28 cellular contexts compared by ENCODE assay signal in genomic region chr11:119178166-119178680, GRCh38. TPM values are rescaled to one million over a fixed set of nuclear protein-coding genes. Genes with fewer than 3 reads are reported as not detected.
A peak's percentile ranks its signal among the peaks of the same experiment; 100 is the strongest.
DNase-seq lines count a peak whose midpoint lies in the region; ATAC-seq, FAIRE-seq and TF ChIP-seq lines count a peak whose summit lies in the region.
"Had no signal": no experiment of that assay in that cellular context is flagged by ENCODE, and none has a peak within 500 bp of the region (broad histone marks: within the 10 kb centered on the region; RNA-seq: fewer than 3 reads in every experiment).

No MANE protein-coding gene starts in this region.

- H3K79me2 ChIP-seq in astrocyte (ENCODE audit: insufficient read depth, low read length) (no peaks in the 10 kb centered on the region), neural progenitor cell (ENCODE audit: low read depth) (no peaks in the 10 kb centered on the region)

- no peak overlapping the region for H3K27ac ChIP-seq in astrocyte (ENCODE audit: low read depth, low read length)
- no peak overlapping the region for H3K27ac ChIP-seq in neural progenitor cell
- no peak overlapping the region for H3K27ac ChIP-seq in lower lobe of right lung
- H3K27ac ChIP-seq: C4-2B, esophagus squamous epithelium, gastroesophageal sphincter, tibial nerve had no signal

- H2AFZ ChIP-seq in astrocyte (ENCODE audit: low read depth, low read length) (peak overlapping the region; percentile 47), neural progenitor cell (replicated peaks) (no peak overlapping the region)

- H3K9me3 ChIP-seq in astrocyte (ENCODE audit: insufficient read depth, low read depth, low read length) (no peaks in the 10 kb centered on the region), neural progenitor cell (ENCODE audit: low read depth) (no peaks in the 10 kb centered on the region), lower lobe of right lung (no peaks in the 10 kb centered on the region)
- H3K9me3 ChIP-seq: esophagus squamous epithelium, gastroesophageal sphincter, tibial nerve had no signal

- H3K36me3 Mint-ChIP-seq in activated naive CD4-positive, alpha-beta T cell treated with anti-CD3 and anti-CD28 coated beads, Interleukin-2, amount 50 U/mL, for 72 hours = peaks cover 0 to 8% of the 10 kb centered on the region in 2 donors
- H3K36me3 Mint-ChIP-seq in astrocyte (ENCODE audit: low read depth, unreplicated experiment) (peaks cover 9% of the 10 kb centered on the region), neural progenitor cell (no peaks in the 10 kb centered on the region)
- H3K36me3 Mint-ChIP-seq: natural killer cell treated with Interleukin-12 subunit alpha and Interleukin-12 subunit beta and Interleukin-15 and Interleukin-18, amount 100 ng/mL, for 72 hours had no signal

- H3K27ac Mint-ChIP-seq in activated naive CD4-positive, alpha-beta T cell treated with anti-CD3 and anti-CD28 coated beads, Interleukin-2, amount 50 U/mL, for 72 hours = peak overlapping the region; percentile 11 to 74
- H3K27ac Mint-ChIP-seq in astrocyte (ENCODE audit: unreplicated experiment) (peak overlapping the region; percentile 50), neural progenitor cell (peak overlapping the region; percentile 10)
- H3K27ac Mint-ChIP-seq: effector memory CD8-positive, alpha-beta T cell; IgD-negative memory B cell; natural killer cell treated with Interleukin-12 subunit alpha and Interleukin-12 subunit beta and Interleukin-15 and Interleukin-18, amount 100 ng/mL, for 72 hours had no signal

- H3K36me3 ChIP-seq in astrocyte (ENCODE audit: insufficient read depth, low read length) (no peaks in the 10 kb centered on the region), neural progenitor cell (no peaks in the 10 kb centered on the region), lower lobe of right lung (peaks cover 61% of the 10 kb centered on the region)

- no peak for FAIRE-seq in astrocyte (lab: Jason Lieb, UNC)
- FAIRE-seq: colon, D721Med, TTC549 had no signal

- no peak overlapping the region for H3K4me3 ChIP-seq in Jurkat, Clone E6-1 (ENCODE audit: low read length)
- H3K4me3 ChIP-seq in astrocyte (ENCODE audit: insufficient read depth, low read depth, low read length) (no peak overlapping the region), neural progenitor cell (no peak overlapping the region), lower lobe of right lung (no peak overlapping the region)
- H3K4me3 ChIP-seq: esophagus squamous epithelium, gastroesophageal sphincter, tibial nerve had no signal

- H3K4me2 ChIP-seq in astrocyte (ENCODE audit: low read length) (no peak overlapping the region), neural progenitor cell (no peak overlapping the region)

- no peaks in the 10 kb centered on the region for H3K9me3 Mint-ChIP-seq in activated naive CD4-positive, alpha-beta T cell treated with anti-CD3 and anti-CD28 coated beads, Interleukin-2, amount 50 U/mL, for 72 hours
- H3K9me3 Mint-ChIP-seq in astrocyte (ENCODE audit: unreplicated experiment) (peaks cover 2% of the 10 kb centered on the region), neural progenitor cell (no peaks in the 10 kb centered on the region)
- H3K9me3 Mint-ChIP-seq: effector memory CD8-positive, alpha-beta T cell; IgD-negative memory B cell; natural killer cell treated with Interleukin-12 subunit alpha and Interleukin-12 subunit beta and Interleukin-15 and Interleukin-18, amount 100 ng/mL, for 72 hours had no signal

- intact Hi-C loops in lower lobe of right lung (cut with DNase I) = no loop called here

- H3K27me3 Mint-ChIP-seq in astrocyte (ENCODE audit: low read depth, unreplicated experiment) = no peaks in the 10 kb centered on the region
- peaks cover 3% of the 10 kb centered on the region for H3K27me3 Mint-ChIP-seq in neural progenitor cell (ENCODE audit: insufficient read depth, low read depth)
- H3K27me3 Mint-ChIP-seq: effector memory CD8-positive, alpha-beta T cell; IgD-negative memory B cell; natural killer cell treated with Interleukin-12 subunit alpha and Interleukin-12 subunit beta and Interleukin-15 and Interleukin-18, amount 100 ng/mL, for 72 hours had no signal

- TF ChIP-seq CTCF in astrocyte (IDR thresholded peaks at IDR 0.05; ENCODE audit: insufficient read depth, low read depth, low read length) = no peak
- TF ChIP-seq CTCF in neural progenitor cell (IDR thresholded peaks at IDR 0.05) = no peak
- no peak for TF ChIP-seq CTCF in lower lobe of right lung (IDR thresholded peaks at IDR 0.05)

- no peak for DNase-seq in activated naive CD4-positive, alpha-beta T cell treated with anti-CD3 and anti-CD28 coated beads, Interleukin-2, amount 50 U/mL, for 72 hours (ENCODE audit: low spot score in 2 of 2)
- no peak for DNase-seq in activated naive CD4-positive, alpha-beta T cell treated with Interleukin-2 at 50 U/mL for 16 hours
- DNase-seq in Jurkat, Clone E6-1 (ENCODE audit: low read depth, low spot score) = peak; percentile 32
- DNase-seq in astrocyte (ENCODE audit: low read depth) = no peak
- no peak for DNase-seq in neural progenitor cell (ENCODE audit: low spot score)
- DNase-seq in stimulated activated CD4-positive, alpha-beta T cell treated with anti-CD3 and anti-CD28 coated beads, Interleukin-4, amount 100 ng/mL, for 24 hours = no peak
- no peak for DNase-seq in lower lobe of right lung
- DNase-seq: activated CD4-positive, alpha-beta T cell treated with anti-CD3 and anti-CD28 coated beads for 1 hour; activated effector memory CD4-positive, alpha-beta T cell treated with Interleukin-2 at 50 U/mL for 16 hours; effector memory CD8-positive, alpha-beta T cell; esophagus squamous epithelium; islet precursor cell; left ventricle myocardium superior; MM.1S; NCI-H1436; NCI-H446; right cardiac atrium had no signal

- no peaks in the 10 kb centered on the region for H3F3A ChIP-seq in neural progenitor cell (ENCODE audit: low read depth)

- H3K9ac ChIP-seq in astrocyte (ENCODE audit: low read length) (no peak overlapping the region), neural progenitor cell (no peak overlapping the region)

- peaks cover 10% of the 10 kb centered on the region for H3K4me1 Mint-ChIP-seq in astrocyte (ENCODE audit: low read depth, unreplicated experiment)
- H3K4me1 Mint-ChIP-seq in neural progenitor cell = peaks cover 9% of the 10 kb centered on the region

- no peaks in the 10 kb centered on the region for H3K27me3 ChIP-seq in astrocyte (ENCODE audit: insufficient read depth, low read length)
- H3K27me3 ChIP-seq in neural progenitor cell = no peaks in the 10 kb centered on the region
- no peaks in the 10 kb centered on the region for H3K27me3 ChIP-seq in lower lobe of right lung (ENCODE audit: low read depth)
- H3K27me3 ChIP-seq: esophagus squamous epithelium, gastroesophageal sphincter, tibial nerve had no signal

- peaks cover 4% of the 10 kb centered on the region for H3K4me1 ChIP-seq in astrocyte (ENCODE audit: insufficient read depth, low read length)
- H3K4me1 ChIP-seq in neural progenitor cell = no peaks in the 10 kb centered on the region
- H3K4me1 ChIP-seq in lower lobe of right lung = no peaks in the 10 kb centered on the region

- H3K4me3 Mint-ChIP-seq in astrocyte (ENCODE audit: unreplicated experiment) (peak overlapping the region; percentile 50), neural progenitor cell (no peak overlapping the region)
- H3K4me3 Mint-ChIP-seq: effector memory CD8-positive, alpha-beta T cell; IgD-negative memory B cell; natural killer cell treated with Interleukin-12 subunit alpha and Interleukin-12 subunit beta and Interleukin-15 and Interleukin-18, amount 100 ng/mL, for 72 hours had no signal

- no peak for ATAC-seq in activated naive CD4-positive, alpha-beta T cell treated with anti-CD3 and anti-CD28 coated beads, Interleukin-2, amount 50 U/mL, for 72 hours
- ATAC-seq in lower lobe of right lung (no peak), GM18502 (IDR thresholded peaks at IDR 0.05; ENCODE audit: poor library complexity, unreplicated experiment) (no peak)
- ATAC-seq: effector memory CD8-positive, alpha-beta T cell; gastroesophageal sphincter; left ventricle myocardium superior; natural killer cell treated with Interleukin-12 subunit alpha and Interleukin-12 subunit beta and Interleukin-15 and Interleukin-18, amount 100 ng/mL, for 72 hours; right cardiac atrium had no signal

- H4K20me1 ChIP-seq in astrocyte (ENCODE audit: insufficient read depth, low read length) = no peaks in the 10 kb centered on the region
- H4K20me1 ChIP-seq in neural progenitor cell (ENCODE audit: low read depth) = no peaks in the 10 kb centered on the region

RNA-seq across cellular contexts. Expression of gene NHERF4, which starts 7.1 kb away (rescaled TPM):
- total RNA-seq in activated naive CD4-positive, alpha-beta T cell treated with anti-CD3 and anti-CD28 coated beads, Interleukin-2, amount 50 U/mL, for 72 hours = under 1 TPM; 0.23 to 0.30 TPM
- polyA plus RNA-seq in Jurkat, Clone E6-1 (2012; ENCODE audit: insufficient read depth, insufficient read length) = not detected
- total RNA-seq in astrocyte (not detected in 2 replicates), neural progenitor cell (ENCODE audit: low replicate concordance) (0.12 TPM in 1 of 2 replicates, not detected in the other), lower lobe of right lung (not detected)
- total RNA-seq: G401, OCI-LY7 had no signal
- polyA plus RNA-seq: IgD-negative memory B cell had no signal

RNA-seq across cellular contexts. Expression of gene NLRX1, which starts 9.7 kb away (rescaled TPM):
- 10 to 100 TPM; 13.5 to 21.8 TPM for total RNA-seq in activated naive CD4-positive, alpha-beta T cell treated with anti-CD3 and anti-CD28 coated beads, Interleukin-2, amount 50 U/mL, for 72 hours
- polyA plus RNA-seq in Jurkat, Clone E6-1 (2012; ENCODE audit: insufficient read depth, insufficient read length) = 13.3 TPM
- total RNA-seq in astrocyte (6.3 and 9.6 TPM in 2 replicates), neural progenitor cell (ENCODE audit: low replicate concordance) (10.2 and 34.8 TPM in 2 replicates), lower lobe of right lung (16.5 TPM)
- total RNA-seq: G401 had no signal

RNA-seq across cellular contexts. Expression of gene CBL, which starts 27.9 kb away (rescaled TPM):
- 10 to 100 TPM; 32.3 to 50.0 TPM for total RNA-seq in activated naive CD4-positive, alpha-beta T cell treated with anti-CD3 and anti-CD28 coated beads, Interleukin-2, amount 50 U/mL, for 72 hours
- 7.4 TPM for polyA plus RNA-seq in Jurkat, Clone E6-1 (2012; ENCODE audit: insufficient read depth, insufficient read length)
- total RNA-seq in astrocyte = 45.1 and 46.6 TPM in 2 replicates
- total RNA-seq in neural progenitor cell (ENCODE audit: low replicate concordance) = 20.7 and 20.8 TPM in 2 replicates
- total RNA-seq in lower lobe of right lung = 39.0 TPM

RNA-seq across cellular contexts. Expression of gene ABCG4, which starts 29.4 kb away (rescaled TPM):
- under 1 TPM; 0.12 to 0.25 TPM for total RNA-seq in activated naive CD4-positive, alpha-beta T cell treated with anti-CD3 and anti-CD28 coated beads, Interleukin-2, amount 50 U/mL, for 72 hours
- 0.68 TPM for polyA plus RNA-seq in Jurkat, Clone E6-1 (2012; ENCODE audit: insufficient read depth, insufficient read length)
- total RNA-seq in astrocyte (0.55 and 1.5 TPM in 2 replicates), neural progenitor cell (ENCODE audit: low replicate concordance) (0.24 and 0.65 TPM in 2 replicates), lower lobe of right lung (0.15 TPM)
- total RNA-seq: natural killer cell treated with Interleukin-12 subunit alpha and Interleukin-12 subunit beta and Interleukin-15 and Interleukin-18, amount 100 ng/mL, for 72 hours; OCI-LY7 had no signal
- polyA plus RNA-seq: IgD-negative memory B cell had no signal

RNA-seq across cellular contexts. Expression of gene HINFP, which starts 56.8 kb away (rescaled TPM):
- 10 to 100 TPM; 38.0 to 53.3 TPM for total RNA-seq in activated naive CD4-positive, alpha-beta T cell treated with anti-CD3 and anti-CD28 coated beads, Interleukin-2, amount 50 U/mL, for 72 hours
- polyA plus RNA-seq in Jurkat, Clone E6-1 (2012; ENCODE audit: insufficient read depth, insufficient read length) = 28.8 TPM
- 22.7 and 27.8 TPM in 2 replicates for total RNA-seq in astrocyte
- total RNA-seq in neural progenitor cell (ENCODE audit: low replicate concordance) = 32.5 and 47.3 TPM in 2 replicates
- 31.0 TPM for total RNA-seq in lower lobe of right lung
